Comparison of ENCODE assay signal across 8 cellular contexts in genomic region chr4:145618210-145618911, GRCh38. TPM values are rescaled to one million over a fixed set of nuclear protein-coding genes. Genes with fewer than 3 reads are reported as not detected.
DNase-seq lines count a peak whose midpoint lies in the region; ATAC-seq and TF ChIP-seq lines count a peak whose summit lies in the region.

No MANE protein-coding gene starts in this region.

- H3K36me3 ChIP-seq in aorta (ENCODE audit: control insufficient read depth in 1 of 2, insufficient read depth in 2 of 2, low read length in 1 of 2): no peaks in the 10 kb centered on the region

- H3K9me3 ChIP-seq in aorta (ENCODE audit: control insufficient read depth, low read length): no peaks in the 10 kb centered on the region

- H3K9me3 Mint-ChIP-seq in activated CD8-positive, alpha-beta T cell treated with anti-CD3 and anti-CD28 coated beads, Interleukin-2, amount 10 ng/mL, durations not matched to agents 7 days and 5 days (ENCODE audit: insufficient read depth): no peaks in the 10 kb centered on the region
- peaks cover 0 to 4% (median 2%) of the 10 kb centered on the region in 7 donors for H3K9me3 Mint-ChIP-seq in naive B cell

- H3K36me3 Mint-ChIP-seq in activated CD8-positive, alpha-beta T cell treated with anti-CD3 and anti-CD28 coated beads, Interleukin-2, amount 10 ng/mL, durations not matched to agents 7 days and 5 days (ENCODE audit: low read depth): peaks cover 21% of the 10 kb centered on the region
- peaks cover 5 to 7% of the 10 kb centered on the region in 2 donors for H3K36me3 Mint-ChIP-seq in naive B cell

- H3K27ac Mint-ChIP-seq in activated CD8-positive, alpha-beta T cell treated with anti-CD3 and anti-CD28 coated beads, Interleukin-2, amount 10 ng/mL, durations not matched to agents 7 days and 5 days: peak overlapping the region; percentile 98
- H3K27ac Mint-ChIP-seq in naive B cell: peak overlapping the region; percentile 92 to 99 (median 98)

- POLR2A ChIA-PET in activated CD8-positive, alpha-beta T cell treated with anti-CD3 and anti-CD28 coated beads, Interleukin-2, amount 10 ng/mL, durations not matched to agents 7 days and 5 days (lab: Charles Lee): interaction anchor here (0.6 to 2.2 kb wide), 11 partner anchors 14 to 520 kb away, joined by 3 to 8 read pairs (median 3); partner anchors contain the start of genes ABCE1 and ZNF827

- H3K27ac ChIP-seq in HL-60 (replicated peaks) (peak overlapping the region; percentile 99), aorta (ENCODE audit: low read depth in 1 of 2, low read length in 2 of 2) (peak overlapping the region; percentile 54 to 91)

- H3K27me3 ChIP-seq in HL-60 (ENCODE audit: insufficient read depth, poor library complexity, severe bottlenecking) (no peaks in the 10 kb centered on the region), aorta (ENCODE audit: control insufficient read depth in 1 of 2, insufficient read depth in 2 of 2, low read length in 1 of 2) (no peaks in the 10 kb centered on the region)

- H3K4me3 Mint-ChIP-seq in activated CD8-positive, alpha-beta T cell treated with anti-CD3 and anti-CD28 coated beads, Interleukin-2, amount 10 ng/mL, durations not matched to agents 7 days and 5 days: peak overlapping the region; percentile 91
- H3K4me3 Mint-ChIP-seq in naive B cell: peak overlapping the region; percentile 88 to 99 (median 96)

- DNase-seq in COR-L47 (lab: John Stamatoyannopoulos, UW): peak; percentile 24
- DNase-seq in HL-60 (ENCODE audit: low read depth in 1 of 2, low spot score in 1 of 2): no peak
- DNase-seq in activated CD8-positive, alpha-beta T cell treated with anti-CD3 and anti-CD28 coated beads, Interleukin-2, amount 10 ng/mL, durations not matched to agents 7 days and 5 days: peak; percentile 30
- DNase-seq in erythroblast (lab: John Stamatoyannopoulos, UW): peak; percentile 61 to 65
- DNase-seq in naive B cell: no peak
- DNase-seq in aorta: no peak
- no peak for DNase-seq in NCI-H1694 treated with DMSO at 0.1 percent for 48 hours (lab: John Stamatoyannopoulos, UW)

- WGBS in aorta, 2 donors: 1 to 2% methylated on average over 16 of the region's 16 CpGs

- TF ChIP-seq CTCF in HL-60 (IDR thresholded peaks at IDR 0.05; ENCODE audit: insufficient read depth, low read length): no peak

- H3K4me1 Mint-ChIP-seq in activated CD8-positive, alpha-beta T cell treated with anti-CD3 and anti-CD28 coated beads, Interleukin-2, amount 10 ng/mL, durations not matched to agents 7 days and 5 days (ENCODE audit: low read depth): peaks cover 29% of the 10 kb centered on the region
- H3K4me1 Mint-ChIP-seq in naive B cell: peaks cover 14 to 20% (median 16%) of the 10 kb centered on the region in 3 donors

- H3K4me1 ChIP-seq in aorta (ENCODE audit: control insufficient read depth in 1 of 2, insufficient read depth in 2 of 2, low read length in 2 of 2): peaks cover 3 to 4% of the 10 kb centered on the region in 2 donors

- peaks cover 6% of the 10 kb centered on the region for H3K27me3 Mint-ChIP-seq in activated CD8-positive, alpha-beta T cell treated with anti-CD3 and anti-CD28 coated beads, Interleukin-2, amount 10 ng/mL, durations not matched to agents 7 days and 5 days (ENCODE audit: low read depth)
- peaks cover 0 to 6% (median 0%) of the 10 kb centered on the region in 3 donors for H3K27me3 Mint-ChIP-seq in naive B cell

- CTCF ChIA-PET in activated CD8-positive, alpha-beta T cell treated with anti-CD3 and anti-CD28 coated beads, Interleukin-2, amount 10 ng/mL, durations not matched to agents 7 days and 5 days (lab: Charles Lee): interaction anchor here (0.8 to 3.6 kb wide), 20 partner anchors 8 to 600 kb away, joined by 3 to 34 read pairs (median 4); no protein-coding TSS in a partner anchor

- no peak for TF ChIP-seq POLR2A in erythroblast (IDR thresholded peaks at IDR 0.05; ENCODE audit: low read length)

- no peak for ATAC-seq in activated CD8-positive, alpha-beta T cell treated with anti-CD3 and anti-CD28 coated beads, Interleukin-2, amount 10 ng/mL, durations not matched to agents 7 days and 5 days
- peak; percentile 7 to 8 for ATAC-seq in naive B cell (ENCODE audit: low read depth in 2 of 2)
- ATAC-seq in aorta (ENCODE audit: low FRiP score): peak; percentile 6
- no peak for ATAC-seq in HG02884 (IDR thresholded peaks at IDR 0.05; ENCODE audit: unreplicated experiment)

- intact Hi-C loops in aorta (cut with DNase I): loop anchor here (2.0 to 10.0 kb wide), 9 partner anchors 114 to 464 kb away; partner anchors contain the start of gene ZNF827 (in 1 of the 2)

- H3K4me3 ChIP-seq in HL-60 (replicated peaks; ENCODE audit: insufficient read depth, low read length) (peak overlapping the region; percentile 66), aorta (ENCODE audit: low read length in 2 of 2) (peak overlapping the region; percentile 35 to 96)

RNA-seq across cellular contexts. Expression of gene MMAA, which starts 0.8 kb away (rescaled TPM):
- total RNA-seq in activated CD8-positive, alpha-beta T cell treated with anti-CD3 and anti-CD28 coated beads, Interleukin-2, amount 10 ng/mL, durations not matched to agents 7 days and 5 days: 1 to 10 TPM; 6.8 to 8.2 TPM
- polyA plus RNA-seq in naive B cell (ENCODE audit: low read depth in 6 of 6) (10 to 100 TPM in 2 of 6 donors, 1 to 10 TPM in 4; 5.9 to 14.2 (median 8.1) TPM), aorta (1 to 10 TPM; 1.6 to 5.0 TPM)
- total RNA-seq in aorta: 10 to 100 TPM in 1 of 2 donors, 1 to 10 TPM in 1; 8.8 to 10.2 TPM

Comparison
In these comparisons a context has a peak if more than half of its experiments do, and no peak if none do; other contexts are left out.
1. DNase-seq: peak in COR-L47 (single experiment), activated CD8-positive, alpha-beta T cell treated with anti-CD3 and anti-CD28 coated beads, Interleukin-2, amount 10 ng/mL, durations not matched to agents 7 days and 5 days (single experiment) and erythroblast (2 of 2); none in HL-60 (0 of 2), naive B cell (single experiment), aorta (0 of 2) and NCI-H1694 treated with DMSO at 0.1 percent for 48 hours (single experiment).
2. ATAC-seq: peak in naive B cell (2 of 2) and aorta (single experiment); none in activated CD8-positive, alpha-beta T cell treated with anti-CD3 and anti-CD28 coated beads, Interleukin-2, amount 10 ng/mL, durations not matched to agents 7 days and 5 days (single experiment) and HG02884 (single experiment).